Comparison of ENCODE assay signal across 17 cellular contexts in the genomic region with DNA sequence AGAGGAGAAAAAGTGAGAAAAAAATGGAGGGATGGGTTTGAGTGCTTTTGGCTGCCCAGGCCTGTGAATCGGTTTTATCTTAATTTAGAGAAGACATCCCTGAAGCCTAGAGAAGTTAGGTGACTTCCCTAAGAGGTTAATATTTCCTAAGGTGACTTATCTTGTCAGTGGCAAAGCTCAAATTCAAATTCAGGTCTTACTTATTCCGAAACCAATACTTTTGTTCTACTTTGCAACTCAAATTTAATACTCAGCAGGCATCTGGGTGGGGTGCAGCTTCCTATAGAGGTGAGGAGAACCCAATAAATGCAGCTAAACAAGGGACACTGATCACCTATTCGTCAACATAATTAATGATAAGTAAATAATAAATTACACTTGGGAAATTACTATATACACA. TPM values are rescaled to one million over a fixed set of nuclear protein-coding genes. Genes with fewer than 3 reads are reported as not detected.
DNase-seq lines count a peak whose midpoint lies in the region; ATAC-seq and TF ChIP-seq lines count a peak whose summit lies in the region.
"Had no signal": no experiment of that assay in that cellular context is flagged by ENCODE, and none has a peak within 500 bp of the region (broad histone marks: within the 10 kb centered on the region; RNA-seq: fewer than 3 reads in every experiment).

No MANE protein-coding gene starts in this region.

- H3K4me1 Mint-ChIP-seq in MCF 10A (ENCODE audit: insufficient read depth, unreplicated experiment), result peaks cover 10% of the 10 kb centered on the region

- ATAC-seq in GM19395 (IDR thresholded peaks at IDR 0.05; ENCODE audit: unreplicated experiment), result peak; percentile 72
- peak; percentile 51 for ATAC-seq in HG02623 (IDR thresholded peaks at IDR 0.05; ENCODE audit: unreplicated experiment)
- ATAC-seq in HG03280 (IDR thresholded peaks at IDR 0.05; ENCODE audit: unreplicated experiment), result peak; percentile 57
- ATAC-seq: activated naive CD4-positive, alpha-beta T cell treated with anti-CD3 and anti-CD28 coated beads, Interleukin-2, amount 50 U/mL, for 72 hours had no signal

- H3K4me3 ChIP-seq in GM12865 (ENCODE audit: low read depth, low read length), result no peak overlapping the region
- H3K4me3 ChIP-seq: HAP-1, uterus had no signal

- H3K9me3 Mint-ChIP-seq in MCF 10A (ENCODE audit: unreplicated experiment), result no peaks in the 10 kb centered on the region
- H3K9me3 Mint-ChIP-seq: activated naive CD4-positive, alpha-beta T cell treated with anti-CD3 and anti-CD28 coated beads, Interleukin-2, amount 50 U/mL, for 72 hours had no signal

- CTCF ChIA-PET in MCF 10A (lab: Yijun Ruan, JAX), result interaction anchor here (0.6 kb wide), 1 partner anchor 437 kb away, joined by 3 read pairs; no protein-coding TSS in a partner anchor
- CTCF ChIA-PET in HEK293T (lab: Yijun Ruan, JAX), result no interaction called here

- H3K4me3 Mint-ChIP-seq in MCF 10A (ENCODE audit: unreplicated experiment), result no peak overlapping the region

- intact Hi-C loops in MCF 10A (cut with micrococcal nuclease), result no loop called here

- TF ChIP-seq CTCF in GM12865 (IDR thresholded peaks at IDR 0.05; ENCODE audit: insufficient read depth, low read depth, low read length, missing control alignments), result no peak
- TF ChIP-seq CTCF in MCF 10A (IDR thresholded peaks at IDR 0.05; ENCODE audit: unreplicated experiment), result no peak

- no TSS peak for BruUV-seq in MCF 10A (replicated peaks; lab: Mats Ljungman, UMichigan)

- POLR2A ChIA-PET in MCF 10A (lab: Yijun Ruan, JAX) (no interaction called here), HEK293T (lab: Yijun Ruan, JAX) (no interaction called here)

- no peak overlapping the region for H3K27ac Mint-ChIP-seq in MCF 10A (ENCODE audit: low read depth, unreplicated experiment)
- H3K27ac Mint-ChIP-seq: IgD-negative memory B cell, progenitor cell of endocrine pancreas had no signal

- no peaks in the 10 kb centered on the region for H3K36me3 Mint-ChIP-seq in MCF 10A (ENCODE audit: insufficient read depth, unreplicated experiment)
- H3K36me3 Mint-ChIP-seq: activated naive CD4-positive, alpha-beta T cell treated with anti-CD3 and anti-CD28 coated beads, Interleukin-2, amount 50 U/mL, for 72 hours; IgD-negative memory B cell had no signal

- DNase-seq in GM12865 (ENCODE audit: low read depth) (peak; percentile 11), HCEC 1CT (no peak), retina (no peak), MCF 10A (ENCODE audit: unreplicated experiment) (no peak), HEK293T (ENCODE audit: extremely low spot score) (no peak)
- DNase-seq: activated CD8-positive, alpha-beta memory T cell treated with anti-CD3 and anti-CD28 coated beads for 24 hours; caudate nucleus; NCI-H69; uterus had no signal

- no peaks in the 10 kb centered on the region for H3K27me3 Mint-ChIP-seq in MCF 10A (ENCODE audit: insufficient read depth, unreplicated experiment)
- H3K27me3 Mint-ChIP-seq: progenitor cell of endocrine pancreas had no signal

TF ChIP-seq in HEK293T, 16 proteins besides CTCF, POLR2A, EP300 and RAD21:
- TF ChIP-seq TARDBP (IDR thresholded peaks at IDR 0.05) (no peak), SUZ12 (IDR thresholded peaks at IDR 0.05) (no peak), HDGF (IDR thresholded peaks at IDR 0.05; ENCODE audit: borderline replicate concordance) (no peak), FOXM1 (IDR thresholded peaks at IDR 0.05; ENCODE audit: borderline replicate concordance) (no peak), L3MBTL2 (conservative IDR thresholded peaks at IDR 0.05) (no peak), BHLHE40 (IDR thresholded peaks at IDR 0.05; ENCODE audit: borderline replicate concordance) (no peak)

RNA-seq across cellular contexts. Expression of a gene that starts 54.9 kb away (rescaled TPM):
- total RNA-seq in MCF 10A (2022), result 0.10 and 0.19 TPM in 2 replicates
- total RNA-seq: A673; activated naive CD4-positive, alpha-beta T cell treated with anti-CD3 and anti-CD28 coated beads, Interleukin-2, amount 50 U/mL, for 72 hours had no signal
